1 cellular context compared by ENCODE assay signal in the genomic region with DNA sequence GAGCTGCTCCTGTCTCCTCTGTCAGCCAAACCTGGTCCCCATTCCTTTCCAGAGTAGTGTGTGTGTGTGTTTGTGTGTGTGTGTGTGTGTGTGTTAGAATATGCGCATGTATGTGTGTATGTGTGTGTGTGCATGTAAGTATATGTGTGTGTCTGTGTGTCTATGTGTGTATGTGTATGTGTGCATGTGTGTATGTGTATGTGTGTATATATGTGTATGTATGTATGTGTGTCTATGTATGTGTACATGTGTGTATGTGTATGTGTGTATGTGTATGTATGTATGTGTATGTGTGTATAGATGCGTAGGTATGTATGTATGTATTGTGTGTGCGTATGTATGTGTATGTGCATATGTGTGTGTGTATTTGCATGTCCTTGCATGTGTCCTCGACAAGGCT.
TF ChIP-seq lines count a peak whose summit lies in the region.

No MANE protein-coding gene starts in this region.

TF ChIP-seq in K562, 482 proteins besides CTCF, POLR2A, EP300 and RAD21 (continued from another document and continues in another):
- TF ChIP-seq SPI1 (IDR thresholded peaks at IDR 0.05; ENCODE audit: borderline replicate concordance, low read depth, low read length), result no peak
- no peak for TF ChIP-seq BCL6 (CRISPR knock-in tag; IDR thresholded peaks at IDR 0.05)
- no peak for TF ChIP-seq ZNF124 (CRISPR knock-in tag; IDR thresholded peaks at IDR 0.05)
- peak; percentile 95 for TF ChIP-seq HDGF (IDR thresholded peaks at IDR 0.05)
- TF ChIP-seq NR2C2 (CRISPR knock-in tag; IDR thresholded peaks at IDR 0.05), result no peak
- TF ChIP-seq NR2C2 (tag; IDR thresholded peaks at IDR 0.05), result no peak
- TF ChIP-seq, protein P1, sequence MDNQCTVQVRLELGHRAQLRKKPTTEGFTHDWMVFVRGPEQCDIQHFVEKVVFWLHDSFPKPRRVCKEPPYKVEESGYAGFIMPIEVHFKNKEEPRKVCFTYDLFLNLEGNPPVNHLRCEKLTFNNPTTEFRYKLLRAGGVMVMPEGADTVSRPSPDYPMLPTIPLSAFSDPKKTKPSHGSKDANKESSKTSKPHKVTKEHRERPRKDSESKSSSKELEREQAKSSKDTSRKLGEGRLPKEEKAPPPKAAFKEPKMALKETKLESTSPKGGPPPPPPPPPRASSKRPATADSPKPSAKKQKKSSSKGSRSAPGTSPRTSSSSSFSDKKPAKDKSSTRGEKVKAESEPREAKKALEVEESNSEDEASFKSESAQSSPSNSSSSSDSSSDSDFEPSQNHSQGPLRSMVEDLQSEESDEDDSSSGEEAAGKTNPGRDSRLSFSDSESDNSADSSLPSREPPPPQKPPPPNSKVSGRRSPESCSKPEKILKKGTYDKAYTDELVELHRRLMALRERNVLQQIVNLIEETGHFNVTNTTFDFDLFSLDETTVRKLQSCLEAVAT (IDR thresholded peaks at IDR 0.05), result peak; percentile 74 to 81; a peak in 3 of 4 replicates
- TF ChIP-seq SIN3B (IDR thresholded peaks at IDR 0.05; ENCODE audit: low read depth), result no peak
- no peak for TF ChIP-seq JUN (IDR thresholded peaks at IDR 0.05; ENCODE audit: borderline replicate concordance, low read depth, low read length)
- TF ChIP-seq JUN (CRISPR knock-in tag; IDR thresholded peaks at IDR 0.05; ENCODE audit: borderline replicate concordance), result no peak
- TF ChIP-seq PRPF4 (IDR thresholded peaks at IDR 0.05; ENCODE audit: insufficient read depth, low read depth, low read length, poor library complexity, severe bottlenecking), result no peak
- TF ChIP-seq CREBBP (IDR thresholded peaks at IDR 0.05; ENCODE audit: low read depth, low read length), result no peak
- TF ChIP-seq, protein P2, sequence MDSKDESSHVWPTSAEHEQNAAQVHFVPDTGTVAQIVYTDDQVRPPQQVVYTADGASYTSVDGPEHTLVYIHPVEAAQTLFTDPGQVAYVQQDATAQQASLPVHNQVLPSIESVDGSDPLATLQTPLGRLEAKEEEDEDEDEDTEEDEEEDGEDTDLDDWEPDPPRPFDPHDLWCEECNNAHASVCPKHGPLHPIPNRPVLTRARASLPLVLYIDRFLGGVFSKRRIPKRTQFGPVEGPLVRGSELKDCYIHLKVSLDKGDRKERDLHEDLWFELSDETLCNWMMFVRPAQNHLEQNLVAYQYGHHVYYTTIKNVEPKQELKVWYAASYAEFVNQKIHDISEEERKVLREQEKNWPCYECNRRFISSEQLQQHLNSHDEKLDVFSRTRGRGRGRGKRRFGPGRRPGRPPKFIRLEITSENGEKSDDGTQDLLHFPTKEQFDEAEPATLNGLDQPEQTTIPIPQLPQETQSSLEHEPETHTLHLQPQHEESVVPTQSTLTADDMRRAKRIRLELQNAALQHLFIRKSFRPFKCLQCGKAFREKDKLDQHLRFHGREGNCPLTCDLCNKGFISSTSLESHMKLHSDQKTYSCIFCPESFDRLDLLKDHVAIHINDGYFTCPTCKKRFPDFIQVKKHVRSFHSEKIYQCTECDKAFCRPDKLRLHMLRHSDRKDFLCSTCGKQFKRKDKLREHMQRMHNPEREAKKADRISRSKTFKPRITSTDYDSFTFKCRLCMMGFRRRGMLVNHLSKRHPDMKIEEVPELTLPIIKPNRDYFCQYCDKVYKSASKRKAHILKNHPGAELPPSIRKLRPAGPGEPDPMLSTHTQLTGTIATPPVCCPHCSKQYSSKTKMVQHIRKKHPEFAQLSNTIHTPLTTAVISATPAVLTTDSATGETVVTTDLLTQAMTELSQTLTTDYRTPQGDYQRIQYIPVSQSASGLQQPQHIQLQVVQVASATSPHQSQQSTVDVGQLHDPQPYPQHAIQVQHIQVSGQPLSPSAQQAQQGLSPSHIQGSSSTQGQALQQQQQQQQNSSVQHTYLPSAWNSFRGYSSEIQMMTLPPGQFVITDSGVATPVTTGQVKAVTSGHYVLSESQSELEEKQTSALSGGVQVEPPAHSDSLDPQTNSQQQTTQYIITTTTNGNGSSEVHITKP (IDR thresholded peaks at IDR 0.05; ENCODE audit: partially characterized antibody), result no peak
- no peak for TF ChIP-seq ZNF589 (CRISPR knock-in tag; IDR thresholded peaks at IDR 0.05; ENCODE audit: low read depth)
- TF ChIP-seq CBFA2T2 (conservative IDR thresholded peaks at IDR 0.05), result no peak
- TF ChIP-seq ARID2 (IDR thresholded peaks at IDR 0.05), result peak; percentile 75
- no peak for TF ChIP-seq PTRF (tag; IDR thresholded peaks at IDR 0.05)
- peak; percentile 24; the same call in 1 of the 2 replicates for TF ChIP-seq KHSRP (IDR thresholded peaks at IDR 0.05)
- peak; percentile 83 for TF ChIP-seq SMARCA5 (IDR thresholded peaks at IDR 0.05)
- no peak for TF ChIP-seq ZNF143 (CRISPR knock-in tag; IDR thresholded peaks at IDR 0.05)
- no peak for TF ChIP-seq SRF (CRISPR knock-in tag; IDR thresholded peaks at IDR 0.05)
- no peak for TF ChIP-seq SIRT6 (IDR thresholded peaks at IDR 0.05; ENCODE audit: low read depth, low read length)
- TF ChIP-seq HDAC1 (IDR thresholded peaks at IDR 0.05), result peak in 1 of 2 experiments; percentile 79; a peak in 2 of 4 replicates
- TF ChIP-seq, protein P3, sequence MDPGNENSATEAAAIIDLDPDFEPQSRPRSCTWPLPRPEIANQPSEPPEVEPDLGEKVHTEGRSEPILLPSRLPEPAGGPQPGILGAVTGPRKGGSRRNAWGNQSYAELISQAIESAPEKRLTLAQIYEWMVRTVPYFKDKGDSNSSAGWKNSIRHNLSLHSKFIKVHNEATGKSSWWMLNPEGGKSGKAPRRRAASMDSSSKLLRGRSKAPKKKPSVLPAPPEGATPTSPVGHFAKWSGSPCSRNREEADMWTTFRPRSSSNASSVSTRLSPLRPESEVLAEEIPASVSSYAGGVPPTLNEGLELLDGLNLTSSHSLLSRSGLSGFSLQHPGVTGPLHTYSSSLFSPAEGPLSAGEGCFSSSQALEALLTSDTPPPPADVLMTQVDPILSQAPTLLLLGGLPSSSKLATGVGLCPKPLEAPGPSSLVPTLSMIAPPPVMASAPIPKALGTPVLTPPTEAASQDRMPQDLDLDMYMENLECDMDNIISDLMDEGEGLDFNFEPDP (CRISPR knock-in tag; IDR thresholded peaks at IDR 0.05), result no peak
- no peak for TF ChIP-seq ZNF263 (CRISPR knock-in tag; IDR thresholded peaks at IDR 0.05; ENCODE audit: borderline replicate concordance)
- no peak for TF ChIP-seq SMAD3 (CRISPR knock-in tag; conservative IDR thresholded peaks at IDR 0.05)
- no peak for TF ChIP-seq ZNF780A (CRISPR knock-in tag; IDR thresholded peaks at IDR 0.05)
- TF ChIP-seq RBM15 (IDR thresholded peaks at IDR 0.05; ENCODE audit: insufficient read depth, low read length), result no peak
- no peak for TF ChIP-seq ZKSCAN1 (IDR thresholded peaks at IDR 0.05; ENCODE audit: low read depth, low read length)
- no peak for TF ChIP-seq ESRRB (CRISPR knock-in tag; IDR thresholded peaks at IDR 0.05; ENCODE audit: borderline replicate concordance)
- peak; percentile 87 for TF ChIP-seq PHF20 (IDR thresholded peaks at IDR 0.05; ENCODE audit: partially characterized antibody)
- TF ChIP-seq, protein P4, sequence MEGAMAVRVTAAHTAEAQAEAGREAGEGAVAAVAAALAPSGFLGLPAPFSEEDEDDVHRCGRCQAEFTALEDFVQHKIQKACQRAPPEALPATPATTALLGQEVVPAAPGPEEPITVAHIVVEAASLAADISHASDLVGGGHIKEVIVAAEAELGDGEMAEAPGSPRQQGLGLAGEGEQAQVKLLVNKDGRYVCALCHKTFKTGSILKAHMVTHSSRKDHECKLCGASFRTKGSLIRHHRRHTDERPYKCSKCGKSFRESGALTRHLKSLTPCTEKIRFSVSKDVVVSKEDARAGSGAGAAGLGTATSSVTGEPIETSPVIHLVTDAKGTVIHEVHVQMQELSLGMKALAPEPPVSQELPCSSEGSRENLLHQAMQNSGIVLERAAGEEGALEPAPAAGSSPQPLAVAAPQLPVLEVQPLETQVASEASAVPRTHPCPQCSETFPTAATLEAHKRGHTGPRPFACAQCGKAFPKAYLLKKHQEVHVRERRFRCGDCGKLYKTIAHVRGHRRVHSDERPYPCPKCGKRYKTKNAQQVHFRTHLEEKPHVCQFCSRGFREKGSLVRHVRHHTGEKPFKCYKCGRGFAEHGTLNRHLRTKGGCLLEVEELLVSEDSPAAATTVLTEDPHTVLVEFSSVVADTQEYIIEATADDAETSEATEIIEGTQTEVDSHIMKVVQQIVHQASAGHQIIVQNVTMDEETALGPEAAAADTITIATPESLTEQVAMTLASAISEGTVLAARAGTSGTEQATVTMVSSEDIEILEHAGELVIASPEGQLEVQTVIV (CRISPR knock-in tag; IDR thresholded peaks at IDR 0.05; ENCODE audit: borderline replicate concordance), result no peak
- TF ChIP-seq SMARCC2 (IDR thresholded peaks at IDR 0.05; ENCODE audit: low read depth), result no peak
- TF ChIP-seq ZNF12 (CRISPR knock-in tag; IDR thresholded peaks at IDR 0.05), result no peak
- TF ChIP-seq ZNF551 (CRISPR knock-in tag; IDR thresholded peaks at IDR 0.05), result no peak
- TF ChIP-seq SREBF2 (CRISPR knock-in tag; IDR thresholded peaks at IDR 0.05), result no peak
- TF ChIP-seq, protein P5, sequence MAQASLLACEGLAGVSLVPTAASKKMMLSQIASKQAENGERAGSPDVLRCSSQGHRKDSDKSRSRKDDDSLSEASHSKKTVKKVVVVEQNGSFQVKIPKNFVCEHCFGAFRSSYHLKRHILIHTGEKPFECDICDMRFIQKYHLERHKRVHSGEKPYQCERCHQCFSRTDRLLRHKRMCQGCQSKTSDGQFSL (CRISPR knock-in tag; IDR thresholded peaks at IDR 0.05), result no peak
- TF ChIP-seq, protein P5 (tag; IDR thresholded peaks at IDR 0.05), result no peak
- no peak for TF ChIP-seq ZNF764 (CRISPR knock-in tag; IDR thresholded peaks at IDR 0.05; ENCODE audit: low read depth)
- TF ChIP-seq, protein P6, sequence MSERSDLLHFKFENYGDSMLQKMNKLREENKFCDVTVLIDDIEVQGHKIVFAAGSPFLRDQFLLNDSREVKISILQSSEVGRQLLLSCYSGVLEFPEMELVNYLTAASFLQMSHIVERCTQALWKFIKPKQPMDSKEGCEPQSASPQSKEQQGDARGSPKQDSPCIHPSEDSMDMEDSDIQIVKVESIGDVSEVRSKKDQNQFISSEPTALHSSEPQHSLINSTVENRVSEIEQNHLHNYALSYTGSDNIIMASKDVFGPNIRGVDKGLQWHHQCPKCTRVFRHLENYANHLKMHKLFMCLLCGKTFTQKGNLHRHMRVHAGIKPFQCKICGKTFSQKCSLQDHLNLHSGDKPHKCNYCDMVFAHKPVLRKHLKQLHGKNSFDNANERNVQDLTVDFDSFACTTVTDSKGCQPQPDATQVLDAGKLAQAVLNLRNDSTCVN (CRISPR knock-in tag; IDR thresholded peaks at IDR 0.05), result peak; percentile 91
- TF ChIP-seq, protein P7, sequence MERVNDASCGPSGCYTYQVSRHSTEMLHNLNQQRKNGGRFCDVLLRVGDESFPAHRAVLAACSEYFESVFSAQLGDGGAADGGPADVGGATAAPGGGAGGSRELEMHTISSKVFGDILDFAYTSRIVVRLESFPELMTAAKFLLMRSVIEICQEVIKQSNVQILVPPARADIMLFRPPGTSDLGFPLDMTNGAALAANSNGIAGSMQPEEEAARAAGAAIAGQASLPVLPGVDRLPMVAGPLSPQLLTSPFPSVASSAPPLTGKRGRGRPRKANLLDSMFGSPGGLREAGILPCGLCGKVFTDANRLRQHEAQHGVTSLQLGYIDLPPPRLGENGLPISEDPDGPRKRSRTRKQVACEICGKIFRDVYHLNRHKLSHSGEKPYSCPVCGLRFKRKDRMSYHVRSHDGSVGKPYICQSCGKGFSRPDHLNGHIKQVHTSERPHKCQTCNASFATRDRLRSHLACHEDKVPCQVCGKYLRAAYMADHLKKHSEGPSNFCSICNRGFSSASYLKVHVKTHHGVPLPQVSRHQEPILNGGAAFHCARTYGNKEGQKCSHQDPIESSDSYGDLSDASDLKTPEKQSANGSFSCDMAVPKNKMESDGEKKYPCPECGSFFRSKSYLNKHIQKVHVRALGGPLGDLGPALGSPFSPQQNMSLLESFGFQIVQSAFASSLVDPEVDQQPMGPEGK (CRISPR knock-in tag; IDR thresholded peaks at IDR 0.05; ENCODE audit: borderline replicate concordance), result no peak
- TF ChIP-seq, protein P8, sequence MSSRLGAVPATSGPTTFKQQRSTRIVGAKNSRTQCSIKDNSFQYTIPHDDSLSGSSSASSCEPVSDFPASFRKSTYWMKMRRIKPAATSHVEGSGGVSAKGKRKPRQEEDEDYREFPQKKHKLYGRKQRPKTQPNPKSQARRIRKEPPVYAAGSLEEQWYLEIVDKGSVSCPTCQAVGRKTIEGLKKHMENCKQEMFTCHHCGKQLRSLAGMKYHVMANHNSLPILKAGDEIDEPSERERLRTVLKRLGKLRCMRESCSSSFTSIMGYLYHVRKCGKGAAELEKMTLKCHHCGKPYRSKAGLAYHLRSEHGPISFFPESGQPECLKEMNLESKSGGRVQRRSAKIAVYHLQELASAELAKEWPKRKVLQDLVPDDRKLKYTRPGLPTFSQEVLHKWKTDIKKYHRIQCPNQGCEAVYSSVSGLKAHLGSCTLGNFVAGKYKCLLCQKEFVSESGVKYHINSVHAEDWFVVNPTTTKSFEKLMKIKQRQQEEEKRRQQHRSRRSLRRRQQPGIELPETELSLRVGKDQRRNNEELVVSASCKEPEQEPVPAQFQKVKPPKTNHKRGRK (tag; IDR thresholded peaks at IDR 0.05), result no peak
- TF ChIP-seq NFIX (CRISPR knock-in tag; IDR thresholded peaks at IDR 0.05; ENCODE audit: low read depth), result no peak
- TF ChIP-seq KDM2B (CRISPR knock-in tag; IDR thresholded peaks at IDR 0.05), result no peak
- no peak for TF ChIP-seq ZNF696 (CRISPR knock-in tag; conservative IDR thresholded peaks at IDR 0.05)
- TF ChIP-seq, protein P9, sequence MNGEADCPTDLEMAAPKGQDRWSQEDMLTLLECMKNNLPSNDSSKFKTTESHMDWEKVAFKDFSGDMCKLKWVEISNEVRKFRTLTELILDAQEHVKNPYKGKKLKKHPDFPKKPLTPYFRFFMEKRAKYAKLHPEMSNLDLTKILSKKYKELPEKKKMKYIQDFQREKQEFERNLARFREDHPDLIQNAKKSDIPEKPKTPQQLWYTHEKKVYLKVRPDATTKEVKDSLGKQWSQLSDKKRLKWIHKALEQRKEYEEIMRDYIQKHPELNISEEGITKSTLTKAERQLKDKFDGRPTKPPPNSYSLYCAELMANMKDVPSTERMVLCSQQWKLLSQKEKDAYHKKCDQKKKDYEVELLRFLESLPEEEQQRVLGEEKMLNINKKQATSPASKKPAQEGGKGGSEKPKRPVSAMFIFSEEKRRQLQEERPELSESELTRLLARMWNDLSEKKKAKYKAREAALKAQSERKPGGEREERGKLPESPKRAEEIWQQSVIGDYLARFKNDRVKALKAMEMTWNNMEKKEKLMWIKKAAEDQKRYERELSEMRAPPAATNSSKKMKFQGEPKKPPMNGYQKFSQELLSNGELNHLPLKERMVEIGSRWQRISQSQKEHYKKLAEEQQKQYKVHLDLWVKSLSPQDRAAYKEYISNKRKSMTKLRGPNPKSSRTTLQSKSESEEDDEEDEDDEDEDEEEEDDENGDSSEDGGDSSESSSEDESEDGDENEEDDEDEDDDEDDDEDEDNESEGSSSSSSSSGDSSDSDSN (IDR thresholded peaks at IDR 0.05; ENCODE audit: borderline replicate concordance in 1 of 2, low read depth in 2 of 2, low read length in 2 of 2), result no peak
- TF ChIP-seq ETV1 (tag; conservative IDR thresholded peaks at IDR 0.05; ENCODE audit: low read depth), result no peak
- TF ChIP-seq, protein P10, sequence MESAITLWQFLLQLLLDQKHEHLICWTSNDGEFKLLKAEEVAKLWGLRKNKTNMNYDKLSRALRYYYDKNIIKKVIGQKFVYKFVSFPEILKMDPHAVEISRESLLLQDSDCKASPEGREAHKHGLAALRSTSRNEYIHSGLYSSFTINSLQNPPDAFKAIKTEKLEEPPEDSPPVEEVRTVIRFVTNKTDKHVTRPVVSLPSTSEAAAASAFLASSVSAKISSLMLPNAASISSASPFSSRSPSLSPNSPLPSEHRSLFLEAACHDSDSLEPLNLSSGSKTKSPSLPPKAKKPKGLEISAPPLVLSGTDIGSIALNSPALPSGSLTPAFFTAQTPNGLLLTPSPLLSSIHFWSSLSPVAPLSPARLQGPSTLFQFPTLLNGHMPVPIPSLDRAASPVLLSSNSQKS (CRISPR knock-in tag; IDR thresholded peaks at IDR 0.05), result no peak
